Comparison of ENCODE assay signal across 25 cellular contexts in genomic region chr13:77510156-77510555, GRCh38. TPM values are rescaled to one million over a fixed set of nuclear protein-coding genes. Genes with fewer than 3 reads are reported as not detected.
DNase-seq lines count a peak whose midpoint lies in the region; ATAC-seq, FAIRE-seq and TF ChIP-seq lines count a peak whose summit lies in the region.
"Had no signal": no experiment of that assay in that cellular context is flagged by ENCODE, and none has a peak within 500 bp of the region (broad histone marks: within the 10 kb centered on the region; RNA-seq: fewer than 3 reads in every experiment).

No MANE protein-coding gene starts in this region.

- H3K27ac ChIP-seq in A673 (ENCODE audit: low read depth, low read length, poor library complexity, severe bottlenecking) = peak overlapping the region; percentile 47
- no peak overlapping the region for H3K27ac ChIP-seq in GM23338 (ENCODE audit: low read depth)
- no peak overlapping the region; the same call in 1 of the 2 replicates for H3K27ac ChIP-seq in H1 (ENCODE audit: low read depth, low read length)
- peak overlapping the region; percentile 56 for H3K27ac ChIP-seq in mesenchymal stem cell (ENCODE audit: low read length, poor library complexity, severe bottlenecking)
- H3K27ac ChIP-seq: HL-60, RWPE1 had no signal

- H3K4ac ChIP-seq in H1 (replicated peaks; ENCODE audit: insufficient read length, low read depth, low read length) (no peak overlapping the region), mesenchymal stem cell (ENCODE audit: low read depth in 1 of 2, low read length in 2 of 2) (no peak overlapping the region)

- H4K91ac ChIP-seq in H1 (replicated peaks; ENCODE audit: insufficient read length, low read length) = no peak overlapping the region
- H4K91ac ChIP-seq in mesenchymal stem cell (ENCODE audit: low read length) = no peak overlapping the region

- H4K8ac ChIP-seq in H1 (ENCODE audit: extremely low read depth, insufficient read depth, low read length) (no peak overlapping the region), mesenchymal stem cell (ENCODE audit: low read length) (no peak overlapping the region)

- no peak overlapping the region for H4K5ac ChIP-seq in H1 (ENCODE audit: insufficient read length, low read depth, low read length)

- H3K79me2 ChIP-seq in GM23338 (replicated peaks; ENCODE audit: insufficient read depth) (no peaks in the 10 kb centered on the region), H1 (ENCODE audit: control insufficient read depth in 1 of 2, insufficient read depth in 2 of 2, low read length in 2 of 2) (no peaks in the 10 kb centered on the region)

- no peaks in the 10 kb centered on the region for H3K9me2 ChIP-seq in GM23338 (ENCODE audit: insufficient read depth)

- H3K4me3 ChIP-seq in A673 (ENCODE audit: low read depth, low read length, poor library complexity, severe bottlenecking) (no peak overlapping the region), GM23338 (no peak overlapping the region), H1 (ENCODE audit: extremely low read depth in 1 of 4, insufficient read depth in 2 of 4, low read depth in 3 of 4, low read length in 4 of 4) (no peak overlapping the region), mesenchymal stem cell (ENCODE audit: insufficient read depth in 1 of 2, low read depth in 1 of 2, low read length in 2 of 2) (no peak overlapping the region)

- H2AK5ac ChIP-seq in H1 (ENCODE audit: low read depth, low read length) (no peak overlapping the region), mesenchymal stem cell (ENCODE audit: low read length, severe bottlenecking) (no peak overlapping the region)

- TF ChIP-seq EP300 in H1 (IDR thresholded peaks at IDR 0.05; ENCODE audit: borderline replicate concordance in 1 of 2, low read depth in 2 of 2, low read length in 2 of 2) = no peak

- no peak overlapping the region for H3K23ac ChIP-seq in H1 (ENCODE audit: insufficient read length)
- no peak overlapping the region for H3K23ac ChIP-seq in mesenchymal stem cell (ENCODE audit: low read length in 2 of 2)

- no TSS peak for BruUV-seq in A673 (replicated peaks; lab: Mats Ljungman, UMichigan)

- H3K27me3 ChIP-seq in A673 (replicated peaks; ENCODE audit: insufficient read depth, low read depth, low read length, poor library complexity) (no peaks in the 10 kb centered on the region), GM23338 (ENCODE audit: insufficient read depth) (no peaks in the 10 kb centered on the region), H1 (replicated peaks in 1 of 4; ENCODE audit: control insufficient read depth in 3 of 4, extremely low read depth in 1 of 4, insufficient read depth in 3 of 4, low read length in 3 of 4) (no peaks in the 10 kb centered on the region), mesenchymal stem cell (ENCODE audit: control insufficient read depth in 1 of 2, insufficient read depth in 1 of 2, low read length in 2 of 2) (no peaks in the 10 kb centered on the region)

- no peak overlapping the region for H2BK120ac ChIP-seq in H1 (replicated peaks; ENCODE audit: low read depth, low read length)
- H2BK120ac ChIP-seq in mesenchymal stem cell (ENCODE audit: low read depth, low read length) = no peak overlapping the region

- FAIRE-seq in H1 (lab: Jason Lieb, UNC) = no peak
- FAIRE-seq: A204.1, HepG2 had no signal

- H3K4me3 Mint-ChIP-seq in GM23338 = no peak overlapping the region
- H3K4me3 Mint-ChIP-seq: CD4-positive, CD25-positive, alpha-beta regulatory T cell; HFFc6 had no signal

- intact Hi-C loops in A673 (cut with micrococcal nuclease; ENCODE audit: unreplicated experiment) = no loop called here

- no peaks in the 10 kb centered on the region for H4K20me1 ChIP-seq in GM23338 (replicated peaks; ENCODE audit: insufficient read depth)
- no peaks in the 10 kb centered on the region for H4K20me1 ChIP-seq in H1 (replicated peaks in 1 of 2; ENCODE audit: control insufficient read depth in 1 of 2, insufficient read depth in 2 of 2, low read length in 2 of 2)

- no peak overlapping the region for H3K18ac ChIP-seq in H1 (ENCODE audit: extremely low read depth, low read length)
- H3K18ac ChIP-seq in mesenchymal stem cell (ENCODE audit: low read depth in 1 of 2, low read length in 2 of 2) = no peak overlapping the region

- H3K9me3 Mint-ChIP-seq in GM23338 = no peaks in the 10 kb centered on the region
- H3K9me3 Mint-ChIP-seq: HFFc6 had no signal

- TF ChIP-seq RAD21 in H1 (IDR thresholded peaks at IDR 0.05 in 1 of 2, conservative IDR thresholded peaks at IDR 0.05 in 1 of 2; ENCODE audit: low read depth in 2 of 2, low read length in 2 of 2) = no peak

- CTCF ChIA-PET in A673 (lab: Charles Lee) (no interaction called here), H1 (lab: Charles Lee; ENCODE audit: partially characterized antibody) (interaction anchor here (0.9 kb wide), 1 partner anchor 55 kb away, joined by 3 read pairs; no protein-coding TSS in a partner anchor)

- DNase-seq in A673 (ENCODE audit: low spot score) (peak; percentile 22), GM23338 (ENCODE audit: low spot score) (no peak), H1 (ENCODE audit: low read depth in 1 of 2, low spot score in 2 of 2) (no peak), mesenchymal stem cell (no peak), NCI-H1417 treated with DMSO at 0.1 percent for 48 hours (lab: John Stamatoyannopoulos, UW) (no peak), NCI-H1436 treated with DMSO at 0.1 percent for 48 hours (lab: John Stamatoyannopoulos, UW) (no peak)
- DNase-seq: CD4-positive, CD25-positive, alpha-beta regulatory T cell; H7; HFFc6; KBM-7; MM.1S; NCI-H1048; NCI-H1436; NCI-H1930; NCI-H226; NCI-H510A treated with DMSO at 0.1 percent for 48 hours; NCI-H748 treated with DMSO at 0.1 percent for 48 hours; SIG-M5 had no signal

- H3K4me2 ChIP-seq in GM23338 = no peak overlapping the region
- no peak overlapping the region for H3K4me2 ChIP-seq in H1 (ENCODE audit: insufficient read depth in 1 of 2, low read depth in 2 of 2, low read length in 2 of 2)
- H3K4me2 ChIP-seq in mesenchymal stem cell (ENCODE audit: low read length, poor library complexity, severe bottlenecking) = no peak overlapping the region

- no peaks in the 10 kb centered on the region for H3K79me1 ChIP-seq in H1 (ENCODE audit: low read depth, low read length)
- H3K79me1 ChIP-seq in mesenchymal stem cell (replicated peaks; ENCODE audit: low read length, poor library complexity, severe bottlenecking) = no peaks in the 10 kb centered on the region

- TF ChIP-seq CTCF in A673 (conservative IDR thresholded peaks at IDR 0.05; ENCODE audit: low read depth, low read length) (no peak), GM23338 (conservative IDR thresholded peaks at IDR 0.05; ENCODE audit: low read depth in 2 of 2) (no peak), H1 (IDR thresholded peaks at IDR 0.05; ENCODE audit: control extremely low read depth in 1 of 3, insufficient read depth in 1 of 3, low read depth in 1 of 3, low read length in 3 of 3) (no peak)

- POLR2A ChIA-PET in A673 (lab: Charles Lee; ENCODE audit: low non-redundant PET) = no interaction called here
- POLR2A ChIA-PET in H1 (lab: Charles Lee; ENCODE audit: partially characterized antibody) = no interaction called here

- H3K4me1 Mint-ChIP-seq in GM23338 = no peaks in the 10 kb centered on the region

- H3K36me3 Mint-ChIP-seq in GM23338 (ENCODE audit: low read depth) = no peaks in the 10 kb centered on the region
- H3K36me3 Mint-ChIP-seq: CD4-positive, CD25-positive, alpha-beta regulatory T cell had no signal

- WGBS in H1 (ENCODE audit: extremely low coverage in 1 of 2, insufficient coverage in 1 of 2, insufficient read length in 1 of 2, insufficient replicate concordance in 2 of 2, low coverage in 1 of 2, low lambda C conversion rate in 2 of 2, missing lambda C conversion rate in 1 of 2), 2 experiments = 85% methylated on average over 3 of the region's 3 CpGs; no CpG with 5 or more reads in 1 of the 2 experiments
- 90% methylated on average over 3 of the region's 3 CpGs for WGBS in mesenchymal stem cell

- H3K23me2 ChIP-seq in H1 (ENCODE audit: low read depth, low read length) = no peaks in the 10 kb centered on the region

- no peaks in the 10 kb centered on the region for H3F3A ChIP-seq in GM23338 (replicated peaks; ENCODE audit: low read depth)

- TF ChIP-seq POLR2A in H1 (IDR thresholded peaks at IDR 0.05; ENCODE audit: control extremely low read depth in 1 of 2, low read depth in 2 of 2, low read length in 2 of 2) = no peak

- H3K9me3 ChIP-seq in A673 (ENCODE audit: low read depth, low read length, poor library complexity, severe bottlenecking) = peaks cover 3% of the 10 kb centered on the region
- no peaks in the 10 kb centered on the region for H3K9me3 ChIP-seq in H1 (ENCODE audit: insufficient read depth in 2 of 2, low read depth in 1 of 2, low read length in 1 of 2)
- H3K9me3 ChIP-seq in mesenchymal stem cell (ENCODE audit: control insufficient read depth, low read length) = no peaks in the 10 kb centered on the region

- H3K9ac ChIP-seq in H1 (replicated peaks in 1 of 4; ENCODE audit: extremely low read depth in 1 of 4, low read depth in 3 of 4, low read length in 3 of 4) = no peak overlapping the region
- H3K9ac ChIP-seq in mesenchymal stem cell (ENCODE audit: low read length) = no peak overlapping the region

- H2BK20ac ChIP-seq in H1 (ENCODE audit: low read length) = no peak overlapping the region

- no peaks in the 10 kb centered on the region for H3K36me3 ChIP-seq in A673 (ENCODE audit: insufficient read depth, low read length, poor library complexity, severe bottlenecking)
- no peaks in the 10 kb centered on the region for H3K36me3 ChIP-seq in GM23338 (ENCODE audit: insufficient read depth)
- H3K36me3 ChIP-seq in H1 (ENCODE audit: control insufficient read depth in 2 of 4, insufficient read depth in 4 of 4, low read length in 3 of 4) = no peaks in the 10 kb centered on the region
- H3K36me3 ChIP-seq in mesenchymal stem cell (ENCODE audit: control insufficient read depth in 1 of 2, insufficient read depth in 2 of 2, low read depth in 1 of 2, low read length in 2 of 2) = no peaks in the 10 kb centered on the region

- ATAC-seq in GM23338 (no peak), GM19324 (IDR thresholded peaks at IDR 0.05; ENCODE audit: low FRiP score, unreplicated experiment) (no peak), HG02884 (IDR thresholded peaks at IDR 0.05; ENCODE audit: unreplicated experiment) (no peak)
- ATAC-seq: HepG2 had no signal

- no peak overlapping the region for H3K27ac Mint-ChIP-seq in GM23338
- H3K27ac Mint-ChIP-seq: CD4-positive, CD25-positive, alpha-beta regulatory T cell; HFFc6 had no signal

- H3K4me1 ChIP-seq in A673 (ENCODE audit: insufficient read depth, low read length, poor library complexity, severe bottlenecking) (peaks cover 35% of the 10 kb centered on the region), GM23338 (ENCODE audit: insufficient read depth) (no peaks in the 10 kb centered on the region), H1 (replicated peaks in 1 of 4; ENCODE audit: control insufficient read depth in 3 of 4, insufficient read depth in 4 of 4, low read length in 3 of 4) (no peaks in the 10 kb centered on the region), mesenchymal stem cell (ENCODE audit: control insufficient read depth, insufficient read depth, low read depth, low read length) (peaks cover 1% of the 10 kb centered on the region)

- H3K14ac ChIP-seq in H1 (ENCODE audit: insufficient read length) = no peak overlapping the region
- H3K14ac ChIP-seq in mesenchymal stem cell (ENCODE audit: low read length in 2 of 2) = no peak overlapping the region

- H2BK15ac ChIP-seq in H1 (ENCODE audit: low read length) = no peak overlapping the region
- H2BK15ac ChIP-seq in mesenchymal stem cell (ENCODE audit: low read depth, poor library complexity, severe bottlenecking) = no peak overlapping the region

- H2AFZ ChIP-seq in GM23338 = peak overlapping the region; percentile 60; the same call in 1 of the 2 replicates
- H2AFZ ChIP-seq in H1 (ENCODE audit: low read length) = 0 out of 2 replicates have a peak overlapping the region, but pooled peaks have one; percentile 39
- H2AFZ ChIP-seq in mesenchymal stem cell (ENCODE audit: low read depth, low read length) = no peak overlapping the region

- H2BK12ac ChIP-seq in H1 (ENCODE audit: low read depth, low read length) (no peak overlapping the region), mesenchymal stem cell (ENCODE audit: low read length in 2 of 2) (no peak overlapping the region)

- no peak overlapping the region for H3K56ac ChIP-seq in H1 (replicated peaks; ENCODE audit: insufficient read length, low read depth, low read length)

- H3K27me3 Mint-ChIP-seq in GM23338 (ENCODE audit: insufficient read depth, low read depth, poor library complexity) = no peaks in the 10 kb centered on the region

- H2BK5ac ChIP-seq in H1 (ENCODE audit: low read depth, low read length) (no peak overlapping the region), mesenchymal stem cell (ENCODE audit: low read depth, low read length, poor library complexity, severe bottlenecking) (no peak overlapping the region)

RNA-seq across cellular contexts. Expression of gene SCEL, which starts 25.4 kb away (rescaled TPM):
- 0.15 TPM in 1 of 2 replicates, not detected in the other for total RNA-seq in A673 (2021)
- not detected in 2 replicates for total RNA-seq in GM23338 (2014; rRNA removed; shearing (Covaris generic))
- polyA plus RNA-seq in GM23338 (2016; fragmentation: Nextera tagmentation; extraction: Ambion mirVana) = not detected in 2 replicates
- not detected in 2 replicates for total RNA-seq in H1 (2021; fragmentation: NEBNext Ultra II Directional; extraction: Animal tissue kit (Norgen Biotek cat#: 25700))
- not detected in 2 replicates for polyA plus RNA-seq in H1 (2011; rRNA removed)
- polyA plus RNA-seq in H1 (2011; cell fraction: cytosol; rRNA removed) = not detected
- not detected for polyA plus RNA-seq in H1 (2011; cell fraction: nucleus; rRNA removed)
- polyA plus RNA-seq in H1 (2012, experiment 1 of 2) = not detected in 4 replicates
- not detected for polyA plus RNA-seq in H1 (2012, experiment 2 of 2)
- not detected for polyA plus RNA-seq in H1 (2013, experiment 1 of 2)
- not detected for polyA plus RNA-seq in H1 (2013, experiment 2 of 2)
- not detected in 2 replicates for polyA minus RNA-seq in H1 (2011; rRNA and poly(A)+ RNA removed)
- polyA minus RNA-seq in H1 (2011; cell fraction: cytosol; rRNA and poly(A)+ RNA removed) = not detected
- polyA minus RNA-seq in H1 (2011; cell fraction: nucleus; rRNA and poly(A)+ RNA removed) = not detected
- not detected for polyA plus RNA-seq in mesenchymal stem cell (2013, experiment 1 of 2)
- polyA plus RNA-seq in mesenchymal stem cell (2013, experiment 2 of 2) = not detected
- total RNA-seq: CD4-positive, CD25-positive, alpha-beta regulatory T cell; H7; HepG2; HFFc6 had no signal
- polyA plus RNA-seq: BJ; CD4-positive, CD25-positive, alpha-beta regulatory T cell; HepG2 had no signal

Comparison
In these comparisons a context has a peak if more than half of its experiments do, and no peak if none do; other contexts are left out.
1. H3K27ac ChIP-seq: peak in A673 (single experiment) and mesenchymal stem cell (single experiment); none in GM23338 (single experiment) and H1 (single experiment).